In genomic region chr9:70519912-70520724, GRCh38 we compare ENCODE assay signal across 10 cellular contexts.
A peak's percentile ranks its signal among the peaks of the same experiment; 100 is the strongest.
DNase-seq lines count a peak whose midpoint lies in the region; ATAC-seq, FAIRE-seq and TF ChIP-seq lines count a peak whose summit lies in the region.
"Had no signal": no experiment of that assay in that cellular context is flagged by ENCODE, and none has a peak within 500 bp of the region (broad histone marks: within the 10 kb centered on the region; RNA-seq: fewer than 3 reads in every experiment).

No MANE protein-coding gene starts in this region.

- H3K27me3 ChIP-seq in bronchial epithelial cell (ENCODE audit: control insufficient read depth, insufficient read depth, low read length) (peaks cover 3% of the 10 kb centered on the region), MM.1S (replicated peaks; ENCODE audit: insufficient read depth, low read length) (no peaks in the 10 kb centered on the region)

- no peak overlapping the region for H3K9ac ChIP-seq in MM.1S (ENCODE audit: low read length)

- H3K4me3 ChIP-seq in bronchial epithelial cell (ENCODE audit: low read depth, low read length): no peak overlapping the region
- no peak overlapping the region for H3K4me3 ChIP-seq in MM.1S (ENCODE audit: low read length)

- H3K9me3 ChIP-seq in MM.1S (replicated peaks; ENCODE audit: insufficient read depth, low read length): no peaks in the 10 kb centered on the region

- no peaks in the 10 kb centered on the region for H3K9me2 ChIP-seq in MM.1S (replicated peaks; ENCODE audit: insufficient read depth, low read length)

- H3K27ac ChIP-seq in MM.1S (ENCODE audit: low read length): no peak overlapping the region

- ATAC-seq in GM18520 (IDR thresholded peaks at IDR 0.05; ENCODE audit: unreplicated experiment): peak; percentile 70
- peak; percentile 83 for ATAC-seq in GM19468 (IDR thresholded peaks at IDR 0.05; ENCODE audit: extremely low read depth, unreplicated experiment)
- peak; percentile 71 for ATAC-seq in HG03196 (IDR thresholded peaks at IDR 0.05; ENCODE audit: unreplicated experiment)

- TF ChIP-seq CTCF in bronchial epithelial cell (IDR thresholded peaks at IDR 0.05; ENCODE audit: insufficient read depth, low read length, severe bottlenecking) (no peak), MM.1S (IDR thresholded peaks at IDR 0.05; ENCODE audit: low read length) (no peak)

- no peak for DNase-seq in bronchial epithelial cell (ENCODE audit: low read depth)
- no peak for DNase-seq in MM.1S
- no peak for DNase-seq in germinal center (ENCODE audit: low spot score)
- DNase-seq in kidney glomerular epithelial cell (lab: John Stamatoyannopoulos, UW): no peak
- DNase-seq in NCI-H187 treated with DMSO at 0.1 percent for 48 hours (lab: John Stamatoyannopoulos, UW): no peak
- DNase-seq: occipital lobe had no signal

- peak; percentile 36 for FAIRE-seq in bronchial epithelial cell (lab: Jason Lieb, UNC)
- FAIRE-seq: G401.6 had no signal

- H3K4me2 ChIP-seq in MM.1S (ENCODE audit: low read depth, low read length): no peak overlapping the region

- no peak overlapping the region for H2AFZ ChIP-seq in MM.1S (ENCODE audit: low read length)

- no peaks in the 10 kb centered on the region for H4K20me1 ChIP-seq in MM.1S (ENCODE audit: insufficient read depth, low read length)

- H3K36me3 ChIP-seq in bronchial epithelial cell (ENCODE audit: control insufficient read depth, insufficient read depth, low read length) (no peaks in the 10 kb centered on the region), MM.1S (replicated peaks; ENCODE audit: insufficient read depth, low read length) (no peaks in the 10 kb centered on the region)

- H3F3A ChIP-seq in MM.1S (ENCODE audit: insufficient read depth, low read length): no peaks in the 10 kb centered on the region

- no peaks in the 10 kb centered on the region for H3K79me2 ChIP-seq in MM.1S (ENCODE audit: low read length)

- no peaks in the 10 kb centered on the region for H3K4me1 ChIP-seq in MM.1S (ENCODE audit: low read length)
